8 cellular contexts compared by ENCODE assay signal in genomic region chr9:32431940-32432555, GRCh38.
DNase-seq lines count a peak whose midpoint lies in the region; ATAC-seq and TF ChIP-seq lines count a peak whose summit lies in the region.

No MANE protein-coding gene starts in this region.

- DNase-seq in AG08395 (ENCODE audit: low spot score), result peak; percentile 58
- no peak for DNase-seq in astrocyte of the cerebellum (ENCODE audit: low read depth)
- DNase-seq in left kidney (ENCODE audit: low read depth, low spot score), result peak; percentile 53
- DNase-seq in stimulated activated CD8-positive, alpha-beta memory T cell treated with anti-CD3 and anti-CD28 coated beads, Interleukin-4, amount 100 ng/mL, for 24 hours (ENCODE audit: low read depth), result peak; percentile 24

- in situ Hi-C loops in astrocyte of the cerebellum (cut with HindIII; ENCODE audit: low sequenced_read_pairs), result no loop called here

- H3K4me3 ChIP-seq in OCI-LY3 (ENCODE audit: low read length) (no peak overlapping the region), astrocyte of the cerebellum (ENCODE audit: low read depth, low read length) (no peak overlapping the region)

- no peaks in the 10 kb centered on the region for H3K79me2 ChIP-seq in OCI-LY3 (ENCODE audit: low read length)

- H4K20me1 ChIP-seq in OCI-LY3 (ENCODE audit: insufficient read depth, low read length), result no peaks in the 10 kb centered on the region

- H3K9ac ChIP-seq in OCI-LY3 (ENCODE audit: low read length), result no peak overlapping the region

- H2AFZ ChIP-seq in OCI-LY3 (ENCODE audit: low read depth, low read length), result no peak overlapping the region

- ATAC-seq in HG03457 (IDR thresholded peaks at IDR 0.05; ENCODE audit: unreplicated experiment) (no peak), HG03139 (IDR thresholded peaks at IDR 0.05; ENCODE audit: unreplicated experiment) (no peak)

- no peak overlapping the region for H3K27ac ChIP-seq in OCI-LY3 (ENCODE audit: low read length)

- no peak overlapping the region for H3K4me2 ChIP-seq in OCI-LY3 (ENCODE audit: low read length)

- H3K36me3 ChIP-seq in OCI-LY3 (replicated peaks; ENCODE audit: low read depth, low read length), result peaks cover 6% of the 10 kb centered on the region

- no peaks in the 10 kb centered on the region for H3K27me3 ChIP-seq in OCI-LY3 (ENCODE audit: low read depth, low read length)

- TF ChIP-seq CTCF in GM12874 (IDR thresholded peaks at IDR 0.05; ENCODE audit: insufficient read depth, low read depth, low read length) (peak; percentile 55; the same call in 1 of the 2 replicates), OCI-LY3 (IDR thresholded peaks at IDR 0.05; ENCODE audit: low read depth, low read length) (peak; percentile 42; the same call in 1 of the 2 replicates), astrocyte of the cerebellum (IDR thresholded peaks at IDR 0.05; ENCODE audit: low read depth, low read length, missing control alignments) (peak; percentile 67)

- H3K4me1 ChIP-seq in OCI-LY3 (ENCODE audit: low read length), result no peaks in the 10 kb centered on the region

- no peaks in the 10 kb centered on the region for H3K9me3 ChIP-seq in OCI-LY3 (ENCODE audit: insufficient read depth, low read length)
